10 cellular contexts compared by ENCODE assay signal in genomic region chr2:86274265-86274917, GRCh38.
DNase-seq lines count a peak whose midpoint lies in the region; ATAC-seq and TF ChIP-seq lines count a peak whose summit lies in the region.
"Had no signal": no experiment of that assay in that cellular context is flagged by ENCODE, and none has a peak within 500 bp of the region (broad histone marks: within the 10 kb centered on the region; RNA-seq: fewer than 3 reads in every experiment).

No MANE protein-coding gene starts in this region.

- peaks cover 19% of the 10 kb centered on the region for H3K4me1 Mint-ChIP-seq in activated CD8-positive, alpha-beta memory T cell treated with anti-CD3 and anti-CD28 coated beads, Interleukin-2, amount 10 ng/mL, durations not matched to agents 7 days and 5 days
- peaks cover 26% of the 10 kb centered on the region for H3K4me1 Mint-ChIP-seq in stimulated activated naive CD8-positive, alpha-beta T cell treated with anti-CD3 and anti-CD28 coated beads, Interleukin-15, Interleukin-2, amounts not matched to agents 100 ng/mL and 50 ng/mL, for 24 hours (ENCODE audit: low read depth)
- H3K4me1 Mint-ChIP-seq: nephron progenitor cell had no signal

- H3K27me3 Mint-ChIP-seq in activated CD8-positive, alpha-beta memory T cell treated with anti-CD3 and anti-CD28 coated beads, Interleukin-2, amount 10 ng/mL, durations not matched to agents 7 days and 5 days = peaks cover 10% of the 10 kb centered on the region
- H3K27me3 Mint-ChIP-seq in stimulated activated naive CD8-positive, alpha-beta T cell treated with anti-CD3 and anti-CD28 coated beads, Interleukin-15, Interleukin-2, amounts not matched to agents 100 ng/mL and 50 ng/mL, for 24 hours = peaks cover 10% of the 10 kb centered on the region

- H3K36me3 Mint-ChIP-seq in activated CD8-positive, alpha-beta memory T cell treated with anti-CD3 and anti-CD28 coated beads, Interleukin-2, amount 10 ng/mL, durations not matched to agents 7 days and 5 days = peaks cover 22% of the 10 kb centered on the region
- H3K36me3 Mint-ChIP-seq in stimulated activated naive CD8-positive, alpha-beta T cell treated with anti-CD3 and anti-CD28 coated beads, Interleukin-15, Interleukin-2, amounts not matched to agents 100 ng/mL and 50 ng/mL, for 24 hours (ENCODE audit: low read depth) = peaks cover 24% of the 10 kb centered on the region

- peak; percentile 89 for ATAC-seq in activated CD8-positive, alpha-beta memory T cell treated with anti-CD3 and anti-CD28 coated beads, Interleukin-2, amount 10 ng/mL, durations not matched to agents 7 days and 5 days
- no peak for ATAC-seq in HG03460 (IDR thresholded peaks at IDR 0.05; ENCODE audit: unreplicated experiment)

- H3K4me3 ChIP-seq in choroid plexus epithelial cell (ENCODE audit: low read depth, low read length) = no peak overlapping the region

- DNase-seq in activated CD8-positive, alpha-beta memory T cell treated with anti-CD3 and anti-CD28 coated beads, Interleukin-2, amount 10 ng/mL, durations not matched to agents 7 days and 5 days = peak; percentile 43
- no peak for DNase-seq in activated CD8-positive, alpha-beta memory T cell treated with anti-CD3 and anti-CD28 coated beads, Interleukin-2, amount 50 U/mL, for 4 hours
- DNase-seq in HT1080 (ENCODE audit: low read depth) = peak; percentile 78
- peak; percentile 71 for DNase-seq in choroid plexus epithelial cell (ENCODE audit: low read depth)
- no peak for DNase-seq in anterior cingulate cortex (lab: John Stamatoyannopoulos, UW)
- no peak for DNase-seq in stimulated activated CD4-positive, alpha-beta T cell treated with anti-CD3 and anti-CD28 coated beads, Interleukin-4, amount 100 ng/mL, for 4 hours
- DNase-seq: caudate nucleus, nephron progenitor cell had no signal

- H3K27ac Mint-ChIP-seq in activated CD8-positive, alpha-beta memory T cell treated with anti-CD3 and anti-CD28 coated beads, Interleukin-2, amount 10 ng/mL, durations not matched to agents 7 days and 5 days = peak overlapping the region; percentile 41
- peak overlapping the region; percentile 90 for H3K27ac Mint-ChIP-seq in stimulated activated naive CD8-positive, alpha-beta T cell treated with anti-CD3 and anti-CD28 coated beads, Interleukin-15, Interleukin-2, amounts not matched to agents 100 ng/mL and 50 ng/mL, for 24 hours
- H3K27ac Mint-ChIP-seq: nephron progenitor cell had no signal

- CTCF ChIA-PET in activated CD8-positive, alpha-beta memory T cell treated with anti-CD3 and anti-CD28 coated beads, Interleukin-2, amount 10 ng/mL, durations not matched to agents 7 days and 5 days (lab: Charles Lee) = no interaction called here

- no peak overlapping the region for H3K4me3 Mint-ChIP-seq in activated CD8-positive, alpha-beta memory T cell treated with anti-CD3 and anti-CD28 coated beads, Interleukin-2, amount 10 ng/mL, durations not matched to agents 7 days and 5 days
- H3K4me3 Mint-ChIP-seq in stimulated activated naive CD8-positive, alpha-beta T cell treated with anti-CD3 and anti-CD28 coated beads, Interleukin-15, Interleukin-2, amounts not matched to agents 100 ng/mL and 50 ng/mL, for 24 hours = no peak overlapping the region
- H3K4me3 Mint-ChIP-seq: nephron progenitor cell had no signal

- peaks cover 18% of the 10 kb centered on the region for H3K9me3 Mint-ChIP-seq in activated CD8-positive, alpha-beta memory T cell treated with anti-CD3 and anti-CD28 coated beads, Interleukin-2, amount 10 ng/mL, durations not matched to agents 7 days and 5 days (ENCODE audit: low read depth)
- peaks cover 24% of the 10 kb centered on the region for H3K9me3 Mint-ChIP-seq in stimulated activated naive CD8-positive, alpha-beta T cell treated with anti-CD3 and anti-CD28 coated beads, Interleukin-15, Interleukin-2, amounts not matched to agents 100 ng/mL and 50 ng/mL, for 24 hours

- no peak for TF ChIP-seq CTCF in choroid plexus epithelial cell (conservative IDR thresholded peaks at IDR 0.05; ENCODE audit: low read depth, low read length)

Comparison
In these comparisons a context has a peak if more than half of its experiments do, and no peak if none do; other contexts are left out.
1. DNase-seq: peak in activated CD8-positive, alpha-beta memory T cell treated with anti-CD3 and anti-CD28 coated beads, Interleukin-2, amount 10 ng/mL, durations not matched to agents 7 days and 5 days (single experiment), HT1080 (single experiment) and choroid plexus epithelial cell (single experiment); none in activated CD8-positive, alpha-beta memory T cell treated with anti-CD3 and anti-CD28 coated beads, Interleukin-2, amount 50 U/mL, for 4 hours (single experiment), anterior cingulate cortex (0 of 58) and stimulated activated CD4-positive, alpha-beta T cell treated with anti-CD3 and anti-CD28 coated beads, Interleukin-4, amount 100 ng/mL, for 4 hours (0 of 2).